Comparison of ENCODE assay signal across 32 cellular contexts in the genomic region with DNA sequence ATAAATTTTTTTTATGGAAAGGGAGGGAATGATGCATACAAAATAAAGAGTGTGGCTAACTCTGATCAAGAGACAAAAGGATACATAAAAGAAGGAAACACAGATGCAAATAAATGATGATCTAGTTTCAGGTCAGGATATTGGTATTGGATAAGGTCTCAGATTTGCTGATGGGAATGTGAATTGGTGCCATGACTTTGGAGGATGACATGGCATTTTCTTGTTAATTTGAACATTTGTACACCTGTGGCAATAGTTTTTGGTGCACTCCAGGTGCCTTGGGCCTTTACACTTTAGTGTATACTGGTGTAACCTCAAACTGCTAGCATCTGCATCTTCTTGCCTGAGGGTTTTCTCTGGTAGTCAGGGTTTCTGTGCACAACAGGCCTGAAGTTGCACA.
"Had no signal": no experiment of that assay in that cellular context is flagged by ENCODE, and none has a peak within 500 bp of the region (broad histone marks: within the 10 kb centered on the region; RNA-seq: fewer than 3 reads in every experiment).

No MANE protein-coding gene starts in this region.

- FAIRE-seq: astrocyte, TTC549 had no signal

- H3K27ac ChIP-seq: body of pancreas, brain microvascular endothelial cell, breast epithelium, WERI-Rb-1 had no signal

- H3K4me1 ChIP-seq: body of pancreas, breast epithelium had no signal

- H3K4me3 ChIP-seq: body of pancreas, breast epithelium had no signal

- DNase-seq: activated CD4-positive, alpha-beta memory T cell treated with anti-CD3 and anti-CD28 coated beads, Interleukin-2, amount 10 ng/mL, durations not matched to agents 7 days and 5 days; activated CD4-positive, alpha-beta T cell treated with anti-CD3 and anti-CD28 coated beads for 1 hour; activated CD4-positive, alpha-beta T cell treated with anti-CD3 and anti-CD28 coated beads for 36 hours; activated CD4-positive, alpha-beta T cell treated with anti-CD3 and anti-CD28 coated beads for 48 hours; activated CD4-positive, alpha-beta T cell treated with anti-CD3 and anti-CD28 coated beads, Interleukin-2, amount 10 ng/mL, durations not matched to agents 7 days and 5 days; activated CD4-positive, alpha-beta T cell treated with anti-CD3 and anti-CD28 coated beads, Interleukin-2, amount 50 U/mL, for 48 hours; activated CD4-positive, CD25-positive, alpha-beta regulatory T cell; activated CD8-positive, alpha-beta memory T cell treated with anti-CD3 and anti-CD28 coated beads for 24 hours; activated CD8-positive, alpha-beta memory T cell treated with anti-CD3 and anti-CD28 coated beads, Interleukin-2, amount 10 ng/mL, durations not matched to agents 7 days and 5 days; activated CD8-positive, alpha-beta memory T cell treated with anti-CD3 and anti-CD28 coated beads, Interleukin-2, amount 50 U/mL, for 48 hours; activated CD8-positive, alpha-beta T cell treated with anti-CD3 and anti-CD28 coated beads, Interleukin-2, amount 10 ng/mL, durations not matched to agents 7 days and 5 days; activated effector memory CD4-positive, alpha-beta T cell treated with Interleukin-2 at 50 U/mL for 16 hours; activated gamma-delta T cell; activated naive CD4-positive, alpha-beta T cell treated with anti-CD3 and anti-CD28 coated beads, Interleukin-2, amount 10 ng/mL, durations not matched to agents 7 days and 5 days; activated naive CD4-positive, alpha-beta T cell treated with Interleukin-2 at 50 U/mL for 16 hours; activated naive CD8-positive, alpha-beta T cell treated with anti-CD3 and anti-CD28 coated beads, Interleukin-2, amount 10 ng/mL, durations not matched to agents 7 days and 5 days; activated naive CD8-positive, alpha-beta T cell treated with anti-CD3 and anti-CD28 coated beads, Interleukin-2, amount 50 U/mL, for 24 hours; activated T-cell treated with anti-CD3 and anti-CD28 coated beads, Interleukin-2, amount 50 U/mL, for 24 hours; activated T-cell treated with anti-CD3 and anti-CD28 coated beads, Interleukin-2, amount 50 U/mL, for 48 hours; aorta; body of pancreas; brain microvascular endothelial cell; central memory CD4-positive, alpha-beta T cell; T-helper 1 cell; T-helper 2 cell; T-helper 9 cell; WERI-Rb-1 had no signal

- H3K36me3 ChIP-seq: brain microvascular endothelial cell, breast epithelium, WERI-Rb-1 had no signal

- H3K27me3 ChIP-seq: body of pancreas, brain microvascular endothelial cell, breast epithelium had no signal

- ATAC-seq: activated CD4-positive, alpha-beta T cell treated with anti-CD3 and anti-CD28 coated beads for 36 hours; activated CD4-positive, CD25-positive, alpha-beta regulatory T cell treated with anti-CD3 and anti-CD28 coated beads, Interleukin-2, amount 50 U/mL, for 24 hours; activated CD8-positive, alpha-beta memory T cell treated with anti-CD3 and anti-CD28 coated beads, Interleukin-2, amount 10 ng/mL, durations not matched to agents 7 days and 5 days; activated CD8-positive, alpha-beta T cell treated with anti-CD3 and anti-CD28 coated beads, Interleukin-2, amount 10 ng/mL, durations not matched to agents 7 days and 5 days; activated naive CD8-positive, alpha-beta T cell treated with anti-CD3 and anti-CD28 coated beads, Interleukin-2, amount 50 U/mL, for 24 hours; body of pancreas; WTC11 had no signal
